Comparison of ENCODE assay signal across 1 cellular context in the genomic region with DNA sequence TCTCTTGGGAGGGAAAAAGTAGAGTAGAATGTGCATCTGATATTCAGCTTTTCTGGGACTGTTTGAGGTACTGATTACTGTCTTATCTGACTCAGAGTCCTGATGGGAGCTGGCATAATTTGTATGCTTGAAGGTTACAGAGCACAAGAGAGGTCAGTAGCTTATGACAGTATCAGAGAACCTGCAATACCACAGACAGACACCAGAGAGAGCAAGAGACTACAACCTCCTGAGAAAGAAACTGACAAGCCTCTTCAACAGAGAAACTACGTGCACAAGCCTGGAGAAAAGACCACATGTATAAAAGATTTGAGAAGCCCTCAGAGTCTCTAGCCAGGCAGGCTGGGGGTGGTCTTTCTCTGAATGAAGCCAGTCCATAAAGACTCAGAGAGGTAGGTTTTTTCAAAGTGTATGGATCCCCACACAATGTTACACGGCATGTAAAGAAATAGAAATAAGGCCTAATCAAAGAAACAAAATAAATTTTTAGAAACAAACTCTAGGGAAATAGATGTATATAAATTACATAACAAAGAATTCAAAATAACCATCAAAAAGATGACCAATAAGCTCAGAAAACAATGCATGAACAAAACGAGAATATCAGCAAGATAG.
TF ChIP-seq lines count a peak whose summit lies in the region.

No MANE protein-coding gene starts in this region.

TF ChIP-seq in HepG2, 621 proteins besides CTCF, POLR2A, EP300 and RAD21 (continued from another document and continues in another):
- TF ChIP-seq, protein P1, sequence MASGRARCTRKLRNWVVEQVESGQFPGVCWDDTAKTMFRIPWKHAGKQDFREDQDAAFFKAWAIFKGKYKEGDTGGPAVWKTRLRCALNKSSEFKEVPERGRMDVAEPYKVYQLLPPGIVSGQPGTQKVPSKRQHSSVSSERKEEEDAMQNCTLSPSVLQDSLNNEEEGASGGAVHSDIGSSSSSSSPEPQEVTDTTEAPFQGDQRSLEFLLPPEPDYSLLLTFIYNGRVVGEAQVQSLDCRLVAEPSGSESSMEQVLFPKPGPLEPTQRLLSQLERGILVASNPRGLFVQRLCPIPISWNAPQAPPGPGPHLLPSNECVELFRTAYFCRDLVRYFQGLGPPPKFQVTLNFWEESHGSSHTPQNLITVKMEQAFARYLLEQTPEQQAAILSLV (CRISPR knock-in tag; IDR thresholded peaks at IDR 0.05; ENCODE audit: borderline replicate concordance) = no peak
- TF ChIP-seq DPF2 (CRISPR knock-in tag; IDR thresholded peaks at IDR 0.05; ENCODE audit: borderline replicate concordance, low read depth) = no peak
- TF ChIP-seq ZNF143 (CRISPR knock-in tag; IDR thresholded peaks at IDR 0.05) = no peak
- TF ChIP-seq MEIS2 (CRISPR knock-in tag; IDR thresholded peaks at IDR 0.05) = no peak
- TF ChIP-seq IKZF1 (IDR thresholded peaks at IDR 0.05) = no peak
- TF ChIP-seq YY1 (IDR thresholded peaks at IDR 0.05; ENCODE audit: insufficient read depth, insufficient replicate concordance, low read depth, low read length) = no peak
- TF ChIP-seq, protein P2, sequence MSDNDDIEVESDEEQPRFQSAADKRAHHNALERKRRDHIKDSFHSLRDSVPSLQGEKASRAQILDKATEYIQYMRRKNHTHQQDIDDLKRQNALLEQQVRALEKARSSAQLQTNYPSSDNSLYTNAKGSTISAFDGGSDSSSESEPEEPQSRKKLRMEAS (IDR thresholded peaks at IDR 0.05) = 0 out of 2 replicates have a peak, but pooled peaks have one; percentile 35
- TF ChIP-seq GLI4 (CRISPR knock-in tag; IDR thresholded peaks at IDR 0.05; ENCODE audit: borderline replicate concordance) = 0 out of 2 replicates have a peak, but pooled peaks have one; percentile 43
- TF ChIP-seq SALL2 (CRISPR knock-in tag; IDR thresholded peaks at IDR 0.05) = no peak
- no peak for TF ChIP-seq KDM5B (CRISPR knock-in tag; IDR thresholded peaks at IDR 0.05; ENCODE audit: borderline replicate concordance)
- TF ChIP-seq NPAS2 (CRISPR knock-in tag; IDR thresholded peaks at IDR 0.05; ENCODE audit: borderline replicate concordance) = peak; percentile 36; the same call in 1 of the 2 replicates
- TF ChIP-seq ZFX (CRISPR knock-in tag; IDR thresholded peaks at IDR 0.05; ENCODE audit: low read depth) = no peak
- TF ChIP-seq RFX1 (IDR thresholded peaks at IDR 0.05) = no peak
- no peak for TF ChIP-seq ZNF775 (CRISPR knock-in tag; IDR thresholded peaks at IDR 0.05; ENCODE audit: borderline replicate concordance)
- peak; percentile 45; the same call in 1 of the 2 replicates for TF ChIP-seq MIER2 (CRISPR knock-in tag; IDR thresholded peaks at IDR 0.05)
- no peak for TF ChIP-seq JDP2 (CRISPR knock-in tag; IDR thresholded peaks at IDR 0.05; ENCODE audit: borderline replicate concordance)
- TF ChIP-seq SOX5 (CRISPR knock-in tag; IDR thresholded peaks at IDR 0.05; ENCODE audit: borderline replicate concordance) = no peak
- TF ChIP-seq, protein P3, sequence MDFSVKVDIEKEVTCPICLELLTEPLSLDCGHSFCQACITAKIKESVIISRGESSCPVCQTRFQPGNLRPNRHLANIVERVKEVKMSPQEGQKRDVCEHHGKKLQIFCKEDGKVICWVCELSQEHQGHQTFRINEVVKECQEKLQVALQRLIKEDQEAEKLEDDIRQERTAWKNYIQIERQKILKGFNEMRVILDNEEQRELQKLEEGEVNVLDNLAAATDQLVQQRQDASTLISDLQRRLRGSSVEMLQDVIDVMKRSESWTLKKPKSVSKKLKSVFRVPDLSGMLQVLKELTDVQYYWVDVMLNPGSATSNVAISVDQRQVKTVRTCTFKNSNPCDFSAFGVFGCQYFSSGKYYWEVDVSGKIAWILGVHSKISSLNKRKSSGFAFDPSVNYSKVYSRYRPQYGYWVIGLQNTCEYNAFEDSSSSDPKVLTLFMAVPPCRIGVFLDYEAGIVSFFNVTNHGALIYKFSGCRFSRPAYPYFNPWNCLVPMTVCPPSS (IDR thresholded peaks at IDR 0.05) = no peak
- TF ChIP-seq XBP1 (CRISPR knock-in tag; IDR thresholded peaks at IDR 0.05) = no peak
- TF ChIP-seq YEATS4 (CRISPR knock-in tag; IDR thresholded peaks at IDR 0.05; ENCODE audit: borderline replicate concordance) = no peak
- TF ChIP-seq ZNF468 (CRISPR knock-in tag; IDR thresholded peaks at IDR 0.05) = no peak
- no peak for TF ChIP-seq ZNF614 (CRISPR knock-in tag; IDR thresholded peaks at IDR 0.05; ENCODE audit: borderline replicate concordance)
- no peak for TF ChIP-seq KLF11 (CRISPR knock-in tag; IDR thresholded peaks at IDR 0.05)
- no peak for TF ChIP-seq ELF1 (CRISPR knock-in tag; IDR thresholded peaks at IDR 0.05)
- TF ChIP-seq ZFP41 (CRISPR knock-in tag; IDR thresholded peaks at IDR 0.05; ENCODE audit: borderline replicate concordance) = no peak
- no peak for TF ChIP-seq HMG20A (CRISPR knock-in tag; IDR thresholded peaks at IDR 0.05; ENCODE audit: borderline replicate concordance)
- TF ChIP-seq, protein P4, sequence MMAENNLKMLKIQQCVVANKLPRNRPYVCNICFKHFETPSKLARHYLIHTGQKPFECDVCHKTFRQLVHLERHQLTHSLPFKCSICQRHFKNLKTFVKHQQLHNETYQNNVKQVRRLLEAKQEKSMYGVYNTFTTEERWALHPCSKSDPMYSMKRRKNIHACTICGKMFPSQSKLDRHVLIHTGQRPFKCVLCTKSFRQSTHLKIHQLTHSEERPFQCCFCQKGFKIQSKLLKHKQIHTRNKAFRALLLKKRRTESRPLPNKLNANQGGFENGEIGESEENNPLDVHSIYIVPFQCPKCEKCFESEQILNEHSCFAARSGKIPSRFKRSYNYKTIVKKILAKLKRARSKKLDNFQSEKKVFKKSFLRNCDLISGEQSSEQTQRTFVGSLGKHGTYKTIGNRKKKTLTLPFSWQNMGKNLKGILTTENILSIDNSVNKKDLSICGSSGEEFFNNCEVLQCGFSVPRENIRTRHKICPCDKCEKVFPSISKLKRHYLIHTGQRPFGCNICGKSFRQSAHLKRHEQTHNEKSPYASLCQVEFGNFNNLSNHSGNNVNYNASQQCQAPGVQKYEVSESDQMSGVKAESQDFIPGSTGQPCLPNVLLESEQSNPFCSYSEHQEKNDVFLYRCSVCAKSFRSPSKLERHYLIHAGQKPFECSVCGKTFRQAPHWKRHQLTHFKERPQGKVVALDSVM (CRISPR knock-in tag; IDR thresholded peaks at IDR 0.05) = no peak
- TF ChIP-seq FOXJ3 (CRISPR knock-in tag; IDR thresholded peaks at IDR 0.05; ENCODE audit: borderline replicate concordance) = peak; percentile 33; the same call in 1 of the 2 replicates
- no peak for TF ChIP-seq ZNF766 (CRISPR knock-in tag; IDR thresholded peaks at IDR 0.05; ENCODE audit: borderline replicate concordance)
- no peak for TF ChIP-seq SAFB2 (CRISPR knock-in tag; IDR thresholded peaks at IDR 0.05; ENCODE audit: borderline replicate concordance, low read depth)
- no peak for TF ChIP-seq NFIC (IDR thresholded peaks at IDR 0.05; ENCODE audit: low read length)
- TF ChIP-seq CC2D1A (CRISPR knock-in tag; IDR thresholded peaks at IDR 0.05) = no peak
- TF ChIP-seq SMC3 (IDR thresholded peaks at IDR 0.05; ENCODE audit: low read length) = peak; percentile 96
- no peak for TF ChIP-seq MED8 (CRISPR knock-in tag; IDR thresholded peaks at IDR 0.05; ENCODE audit: insufficient replicate concordance)
- TF ChIP-seq, protein P5, sequence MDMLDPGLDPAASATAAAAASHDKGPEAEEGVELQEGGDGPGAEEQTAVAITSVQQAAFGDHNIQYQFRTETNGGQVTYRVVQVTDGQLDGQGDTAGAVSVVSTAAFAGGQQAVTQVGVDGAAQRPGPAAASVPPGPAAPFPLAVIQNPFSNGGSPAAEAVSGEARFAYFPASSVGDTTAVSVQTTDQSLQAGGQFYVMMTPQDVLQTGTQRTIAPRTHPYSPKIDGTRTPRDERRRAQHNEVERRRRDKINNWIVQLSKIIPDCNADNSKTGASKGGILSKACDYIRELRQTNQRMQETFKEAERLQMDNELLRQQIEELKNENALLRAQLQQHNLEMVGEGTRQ (IDR thresholded peaks at IDR 0.05; ENCODE audit: low read depth, low read length) = no peak
- TF ChIP-seq, protein P5 (CRISPR knock-in tag; IDR thresholded peaks at IDR 0.05; ENCODE audit: borderline replicate concordance) = peak; percentile 42; the same call in 1 of the 2 replicates
- peak; percentile 36; the same call in 1 of the 2 replicates for TF ChIP-seq HOXD1 (CRISPR knock-in tag; IDR thresholded peaks at IDR 0.05)
- TF ChIP-seq CENPT (CRISPR knock-in tag; IDR thresholded peaks at IDR 0.05; ENCODE audit: low read depth) = no peak
- TF ChIP-seq, protein P6, sequence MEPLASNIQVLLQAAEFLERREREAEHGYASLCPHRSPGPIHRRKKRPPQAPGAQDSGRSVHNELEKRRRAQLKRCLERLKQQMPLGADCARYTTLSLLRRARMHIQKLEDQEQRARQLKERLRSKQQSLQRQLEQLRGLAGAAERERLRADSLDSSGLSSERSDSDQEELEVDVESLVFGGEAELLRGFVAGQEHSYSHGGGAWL (CRISPR knock-in tag; IDR thresholded peaks at IDR 0.05) = no peak
- TF ChIP-seq, protein P7, sequence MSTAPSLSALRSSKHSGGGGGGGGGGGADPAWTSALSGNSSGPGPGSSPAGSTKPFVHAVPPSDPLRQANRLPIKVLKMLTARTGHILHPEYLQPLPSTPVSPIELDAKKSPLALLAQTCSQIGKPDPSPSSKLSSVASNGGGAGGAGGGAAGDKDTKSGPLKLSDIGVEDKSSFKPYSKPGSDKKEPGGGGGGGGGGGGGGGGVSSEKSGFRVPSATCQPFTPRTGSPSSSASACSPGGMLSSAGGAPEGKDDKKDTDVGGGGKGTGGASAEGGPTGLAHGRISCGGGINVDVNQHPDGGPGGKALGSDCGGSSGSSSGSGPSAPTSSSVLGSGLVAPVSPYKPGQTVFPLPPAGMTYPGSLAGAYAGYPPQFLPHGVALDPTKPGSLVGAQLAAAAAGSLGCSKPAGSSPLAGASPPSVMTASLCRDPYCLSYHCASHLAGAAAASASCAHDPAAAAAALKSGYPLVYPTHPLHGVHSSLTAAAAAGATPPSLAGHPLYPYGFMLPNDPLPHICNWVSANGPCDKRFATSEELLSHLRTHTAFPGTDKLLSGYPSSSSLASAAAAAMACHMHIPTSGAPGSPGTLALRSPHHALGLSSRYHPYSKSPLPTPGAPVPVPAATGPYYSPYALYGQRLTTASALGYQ (CRISPR knock-in tag; IDR thresholded peaks at IDR 0.05) = 0 out of 2 replicates have a peak, but pooled peaks have one; percentile 27
- no peak for TF ChIP-seq NFE2 (CRISPR knock-in tag; IDR thresholded peaks at IDR 0.05)
- TF ChIP-seq REXO4 (CRISPR knock-in tag; IDR thresholded peaks at IDR 0.05; ENCODE audit: borderline replicate concordance) = no peak
- 0 out of 2 replicates have a peak, but pooled peaks have one; percentile 16 for TF ChIP-seq MED1 (CRISPR knock-in tag; IDR thresholded peaks at IDR 0.05)
- TF ChIP-seq ZNF563 (CRISPR knock-in tag; IDR thresholded peaks at IDR 0.05) = no peak
- no peak for TF ChIP-seq HOXA3 (CRISPR knock-in tag; IDR thresholded peaks at IDR 0.05)
- TF ChIP-seq ZFP36L2 (CRISPR knock-in tag; IDR thresholded peaks at IDR 0.05) = no peak
- no peak for TF ChIP-seq RNF2 (conservative IDR thresholded peaks at IDR 0.05; ENCODE audit: low read depth)
- TF ChIP-seq ZKSCAN1 (IDR thresholded peaks at IDR 0.05; ENCODE audit: low read length) = no peak
- TF ChIP-seq ZNF557 (CRISPR knock-in tag; IDR thresholded peaks at IDR 0.05) = peak; percentile 72; the same call in 1 of the 2 replicates
- TF ChIP-seq ZNF33A (CRISPR knock-in tag; IDR thresholded peaks at IDR 0.05; ENCODE audit: borderline replicate concordance) = no peak
- no peak for TF ChIP-seq ZNF572 (CRISPR knock-in tag; IDR thresholded peaks at IDR 0.05)
- no peak for TF ChIP-seq ZNF432 (CRISPR knock-in tag; IDR thresholded peaks at IDR 0.05; ENCODE audit: borderline replicate concordance)
- TF ChIP-seq ZNF205 (CRISPR knock-in tag; IDR thresholded peaks at IDR 0.05) = 0 out of 2 replicates have a peak, but pooled peaks have one; percentile 50
- TF ChIP-seq BRCA1 (CRISPR knock-in tag; IDR thresholded peaks at IDR 0.05) = 0 out of 2 replicates have a peak, but pooled peaks have one; percentile 54
- TF ChIP-seq TBX2 (CRISPR knock-in tag; IDR thresholded peaks at IDR 0.05; ENCODE audit: borderline replicate concordance) = no peak
- peak; percentile 97 for TF ChIP-seq STAG1 (CRISPR knock-in tag; IDR thresholded peaks at IDR 0.05)
- TF ChIP-seq CEBPG (CRISPR knock-in tag; IDR thresholded peaks at IDR 0.05) = no peak
- TF ChIP-seq GATAD1 (CRISPR knock-in tag; IDR thresholded peaks at IDR 0.05) = no peak
- TF ChIP-seq ZSCAN29 (CRISPR knock-in tag; conservative IDR thresholded peaks at IDR 0.05) = no peak
